ENCODE assay signal across 8 cellular contexts in genomic region chr16:85902366-85903155, GRCh38. TPM values are rescaled to one million over a fixed set of nuclear protein-coding genes. Genes with fewer than 3 reads are reported as not detected.
DNase-seq lines count a peak whose midpoint lies in the region; ATAC-seq, FAIRE-seq and TF ChIP-seq lines count a peak whose summit lies in the region.

No MANE protein-coding gene starts in this region.

- H3K9me2 ChIP-seq in PC-3 (replicated peaks; ENCODE audit: low read length), result no peaks in the 10 kb centered on the region

- TF ChIP-seq CTCF in PC-3 (conservative IDR thresholded peaks at IDR 0.05; ENCODE audit: low read depth, low read length), result no peak

- H3K4me3 ChIP-seq in small intestine (ENCODE audit: low read depth in 1 of 2, low read length in 2 of 2) (peak overlapping the region; percentile 3 to 30), PC-3 (ENCODE audit: low read length) (no peak overlapping the region)

- no peaks in the 10 kb centered on the region for H3F3A ChIP-seq in PC-3 (ENCODE audit: low read length, unreplicated experiment)

- no peaks in the 10 kb centered on the region for H3K79me2 ChIP-seq in PC-3 (ENCODE audit: low read length)

- in situ Hi-C loops in ACHN (cut with HindIII; ENCODE audit: low pct_ligation_motif_present, low pct_unique_long_range_greater_than_20kb, low sequenced_read_pairs), result no loop called here

- no peak overlapping the region for H3K4me2 ChIP-seq in PC-3 (ENCODE audit: low read length)

- H3K9ac ChIP-seq in PC-3 (ENCODE audit: low read length), result no peak overlapping the region

- H3K9me3 ChIP-seq in small intestine (ENCODE audit: control insufficient read depth, low read depth) (no peaks in the 10 kb centered on the region), PC-3 (ENCODE audit: low read length) (no peaks in the 10 kb centered on the region)

- CTCF ChIA-PET in PC-3 (lab: Charles Lee), result no interaction called here

- H4K20me1 ChIP-seq in PC-3 (ENCODE audit: low read length), result no peaks in the 10 kb centered on the region

- WGBS in small intestine, 3 donors, result 48 to 55% (median 49%) methylated on average over 20 of the region's 20 CpGs

- H3K36me3 ChIP-seq in small intestine (ENCODE audit: control insufficient read depth in 2 of 2, insufficient read depth in 2 of 2, low read length in 2 of 2), result peaks cover 0 to 6% of the 10 kb centered on the region in 2 donors
- H3K36me3 ChIP-seq in PC-3 (ENCODE audit: low read depth, low read length), result no peaks in the 10 kb centered on the region

- DNase-seq in NK-92 treated with Interleukin-12 subunit alpha and Interleukin-12 subunit beta, amount 100 ng/mL, for 24 hours (lab: John Stamatoyannopoulos, UW), result peak; percentile 73
- DNase-seq in NK-92 (lab: John Stamatoyannopoulos, UW; ENCODE audit: unreplicated experiment) (no peak), small intestine (peak; percentile 44), HUDEP-2 (lab: John Stamatoyannopoulos, UW; ENCODE audit: unreplicated experiment in 76 of 76) (no peak), ACHN (no peak), PC-3 (no peak)
- DNase-seq in activated CD8-positive, alpha-beta memory T cell treated with anti-CD3 and anti-CD28 coated beads, Interleukin-2, amount 50 U/mL, for 48 hours, result peak; percentile 72

- intact Hi-C loops in PC-3 (cut with micrococcal nuclease), result no loop called here

- POLR2A ChIA-PET in PC-3 (lab: Charles Lee; ENCODE audit: unreplicated experiment), result no interaction called here

- H3K4me1 ChIP-seq in small intestine (ENCODE audit: control insufficient read depth in 2 of 2, insufficient read depth in 1 of 2, low read depth in 1 of 2, low read length in 1 of 2) (peaks cover 7 to 18% of the 10 kb centered on the region in 2 donors), PC-3 (ENCODE audit: insufficient read depth, low read length) (no peaks in the 10 kb centered on the region)

- no TSS peak for BruUV-seq in PC-3 (replicated peaks; lab: Mats Ljungman, UMichigan)

- no peak overlapping the region for H2AFZ ChIP-seq in PC-3 (ENCODE audit: low read length)

- no peak for FAIRE-seq in small intestine (lab: Jason Lieb, UNC)

- peak overlapping the region in 1 of 2 donors; percentile 72 for H3K27ac ChIP-seq in small intestine (ENCODE audit: low read depth in 1 of 2, low read length in 1 of 2)
- H3K27ac ChIP-seq in PC-3 (ENCODE audit: low read length), result no peak overlapping the region

- no peaks in the 10 kb centered on the region for H3K27me3 ChIP-seq in small intestine (ENCODE audit: control insufficient read depth in 2 of 2, insufficient read depth in 2 of 2, low read length in 2 of 2)
- peaks cover 84% of the 10 kb centered on the region for H3K27me3 ChIP-seq in PC-3 (ENCODE audit: low read length)

- ATAC-seq in HG03175 (IDR thresholded peaks at IDR 0.05; ENCODE audit: unreplicated experiment) (peak; percentile 63), PC-3 (no peak)

RNA-seq across cellular contexts. Expression of gene IRF8, which starts 3.6 kb away (rescaled TPM):
- 10 to 100 TPM; 28.0 to 52.1 (median 40.1) TPM for polyA plus RNA-seq in small intestine
- not detected in 2 replicates for total RNA-seq in PC-3 (2014; rRNA removed)

Comparison
In these comparisons a context has a peak if more than half of its experiments do, and no peak if none do; other contexts are left out.
1. DNase-seq: peak in NK-92 treated with Interleukin-12 subunit alpha and Interleukin-12 subunit beta, amount 100 ng/mL, for 24 hours (single experiment), activated CD8-positive, alpha-beta memory T cell treated with anti-CD3 and anti-CD28 coated beads, Interleukin-2, amount 50 U/mL, for 48 hours (single experiment) and small intestine (single experiment); none in NK-92 (single experiment), HUDEP-2 (0 of 76), ACHN (single experiment) and PC-3 (single experiment).